In the genomic region with DNA sequence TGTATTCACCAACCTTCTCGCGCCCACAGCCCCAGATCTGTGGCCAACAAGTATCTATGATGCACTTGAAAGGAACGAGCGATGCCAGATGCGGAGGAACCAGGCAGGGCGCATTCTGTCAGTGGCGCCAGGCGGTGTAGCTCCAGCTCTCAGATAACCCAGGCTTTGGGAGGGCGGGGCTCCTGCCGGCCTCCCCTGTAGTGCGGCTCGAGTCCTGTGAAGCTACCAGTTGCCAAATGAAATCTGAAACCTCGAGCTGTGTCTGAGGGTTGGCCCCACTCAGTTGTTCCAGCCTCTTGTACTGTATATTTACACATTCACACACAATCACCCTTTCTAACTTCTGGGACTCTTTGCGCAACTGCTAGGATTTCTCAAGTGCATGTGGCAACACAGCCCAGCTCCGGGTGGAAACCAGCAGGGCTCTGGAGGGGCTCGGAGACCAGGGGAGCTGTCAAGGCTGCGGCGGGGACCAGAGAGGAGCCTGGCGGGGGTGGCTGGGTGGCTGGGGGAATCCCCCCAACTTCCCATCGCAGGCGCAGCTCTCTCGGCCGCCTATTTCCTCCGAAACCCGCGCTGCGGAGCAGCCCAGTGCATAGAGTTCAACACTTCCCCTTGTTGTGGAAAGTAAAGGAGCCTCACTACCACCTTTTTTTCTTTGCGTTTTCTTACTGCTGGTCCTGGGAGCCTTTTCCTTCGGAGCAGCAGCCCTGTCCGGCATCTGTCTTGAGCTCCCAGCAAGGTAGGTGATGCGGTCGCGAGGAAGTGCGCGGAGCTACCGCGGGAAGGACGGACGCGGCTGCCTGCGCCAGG, we compare ENCODE assay signal across 8 cellular contexts. TPM values are rescaled to one million over a fixed set of nuclear protein-coding genes. Genes with fewer than 3 reads are reported as not detected.
DNase-seq lines count a peak whose midpoint lies in the region; ATAC-seq, FAIRE-seq and TF ChIP-seq lines count a peak whose summit lies in the region.

Gene ARHGAP24 (plus strand): TSS at position 333 of the 813 bp plus-strand sequence.

- H3K9me3 ChIP-seq in HUES64 (ENCODE audit: insufficient read depth, low read depth, low read length), result no peaks in the 10 kb centered on the region
- H3K9me3 ChIP-seq in iPS-20b (ENCODE audit: insufficient read depth, low read depth, low read length), result no peaks in the 10 kb centered on the region

- H3K4me3 ChIP-seq in GM06990 (replicated peaks; ENCODE audit: low read depth, low read length), result peak within 1 kb of the TSS; percentile 67
- H3K4me3 ChIP-seq in HUES64 (ENCODE audit: low read length), result peak within 1 kb of the TSS; percentile 80
- peak within 1 kb of the TSS; percentile 77 for H3K4me3 ChIP-seq in bronchial epithelial cell (ENCODE audit: low read depth, low read length)
- peak within 1 kb of the TSS; percentile 77 for H3K4me3 ChIP-seq in iPS-20b (ENCODE audit: low read length)
- peak within 1 kb of the TSS; percentile 75 for H3K4me3 ChIP-seq in skeletal muscle cell (ENCODE audit: low read depth, low read length)

- H3K36me3 ChIP-seq in GM06990 (ENCODE audit: control insufficient read depth, insufficient read depth, low read length) (no peaks in the 10 kb centered on the region), HUES64 (ENCODE audit: insufficient read depth, low read length) (no peaks in the 10 kb centered on the region), bronchial epithelial cell (ENCODE audit: control insufficient read depth, insufficient read depth, low read length) (no peaks in the 10 kb centered on the region), iPS-20b (ENCODE audit: insufficient read depth, low read depth, low read length) (no peaks in the 10 kb centered on the region)

- no peak within 1 kb of the TSS; the same call in 1 of the 2 replicates for H3K9ac ChIP-seq in HUES64 (ENCODE audit: low read depth, low read length)
- H3K9ac ChIP-seq in iPS-20b (ENCODE audit: low read depth, low read length), result peak within 1 kb of the TSS; percentile 66; the same call in 1 of the 2 replicates

- H3K4me1 ChIP-seq in HUES64 (ENCODE audit: insufficient read depth, low read length) (peaks cover 3% of the 10 kb centered on the region; the same call in 1 of the 2 replicates), iPS-20b (ENCODE audit: insufficient read depth, low read length) (no peaks in the 10 kb centered on the region)

- H3K27ac ChIP-seq in HUES64 (ENCODE audit: low read depth, low read length) (peak within 1 kb of the TSS; percentile 72; the same call in 1 of the 2 replicates), iPS-20b (ENCODE audit: low read length) (no peak within 1 kb of the TSS)

- ATAC-seq in GM21717 (IDR thresholded peaks at IDR 0.05; ENCODE audit: unreplicated experiment), result peak; percentile 95

- FAIRE-seq in bronchial epithelial cell (lab: Jason Lieb, UNC), result peak; percentile 18

- H3K27me3 ChIP-seq in GM06990 (replicated peaks; ENCODE audit: control insufficient read depth, insufficient read depth, low read length) (no peaks in the 10 kb centered on the region), HUES64 (ENCODE audit: insufficient read depth, low read length) (peaks cover 11% of the 10 kb centered on the region), bronchial epithelial cell (ENCODE audit: control insufficient read depth, insufficient read depth, low read length) (no peaks in the 10 kb centered on the region), iPS-20b (ENCODE audit: insufficient read depth, low read length) (peaks cover 35% of the 10 kb centered on the region)

- DNase-seq in GM06990 (ENCODE audit: extremely low read depth, insufficient read length) (peak; percentile 80), OCI-M2 (lab: John Stamatoyannopoulos, UW; ENCODE audit: unreplicated experiment) (peak; percentile 53), bronchial epithelial cell (ENCODE audit: low read depth) (peak; percentile 96), skeletal muscle cell (ENCODE audit: low read depth) (peak; percentile 98)
- DNase-seq in activated CD4-positive, alpha-beta T cell treated with anti-CD3 and anti-CD28 coated beads for 1 hour, result no peak

- 2% methylated on average over 32 of the region's 41 CpGs for WGBS in HUES64

- TF ChIP-seq CTCF in GM06990 (IDR thresholded peaks at IDR 0.05; ENCODE audit: insufficient read depth, low read length, poor library complexity, severe bottlenecking) (no peak), bronchial epithelial cell (IDR thresholded peaks at IDR 0.05; ENCODE audit: insufficient read depth, low read length, severe bottlenecking) (peak; percentile 8)

RNA-seq across cellular contexts. Expression of gene ARHGAP24, which starts in this region (rescaled TPM):
- 1.7 TPM for polyA plus RNA-seq in HUES64 (2013, experiment 1 of 2)
- 1.7 TPM for polyA plus RNA-seq in HUES64 (2013, experiment 2 of 2)
- 11.1 and 12.7 TPM in 2 replicates for total RNA-seq in bronchial epithelial cell
